10 cellular contexts compared by ENCODE assay signal in the genomic region with DNA sequence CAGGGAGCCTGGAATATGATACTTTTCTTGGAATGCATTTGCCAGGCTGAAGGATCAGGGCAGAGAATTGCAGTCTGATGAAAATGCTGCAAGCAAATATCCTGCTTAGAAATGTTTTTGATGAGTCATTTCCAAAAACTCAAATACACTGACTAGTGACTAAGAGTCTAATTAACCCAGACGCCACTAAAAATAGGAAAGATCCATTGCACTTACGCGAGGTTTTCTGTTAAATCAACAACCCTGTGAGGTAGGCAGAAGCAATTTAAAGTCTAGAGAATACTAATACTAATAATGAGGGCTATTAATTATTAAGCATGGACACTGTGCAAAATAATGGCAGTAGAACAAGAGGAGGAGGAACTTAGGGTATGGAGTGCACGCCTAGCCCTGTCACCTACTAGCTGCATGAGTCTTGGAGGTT.
DNase-seq lines count a peak whose midpoint lies in the region; ATAC-seq, FAIRE-seq and TF ChIP-seq lines count a peak whose summit lies in the region.
"Had no signal": no experiment of that assay in that cellular context is flagged by ENCODE, and none has a peak within 500 bp of the region (broad histone marks: within the 10 kb centered on the region; RNA-seq: fewer than 3 reads in every experiment).

No MANE protein-coding gene starts in this region.

- no peak for FAIRE-seq in bronchial epithelial cell (lab: Jason Lieb, UNC)

- H3K27me3 ChIP-seq in bronchial epithelial cell (ENCODE audit: control insufficient read depth, insufficient read depth, low read length) = no peaks in the 10 kb centered on the region

- H3K4me3 ChIP-seq in bronchial epithelial cell (ENCODE audit: low read depth, low read length) = no peak overlapping the region

- peak; percentile 25 for DNase-seq in DMS53 (lab: John Stamatoyannopoulos, UW)
- no peak for DNase-seq in DMS53 treated with DMSO at 0.1 percent for 48 hours (lab: John Stamatoyannopoulos, UW; ENCODE audit: unreplicated experiment)
- peak; percentile 81 for DNase-seq in bronchial epithelial cell (ENCODE audit: low read depth)
- DNase-seq in stromal cell of bone marrow (ENCODE audit: low read depth) = peak; percentile 82
- DNase-seq in KG1 (lab: John Stamatoyannopoulos, UW) = no peak
- DNase-seq in DMS153 (lab: John Stamatoyannopoulos, UW) = no peak
- no peak for DNase-seq in germinal center (ENCODE audit: low spot score)
- DNase-seq: effector CD8-positive, alpha-beta T cell; T1000 had no signal

- H3K36me3 ChIP-seq in bronchial epithelial cell (ENCODE audit: control insufficient read depth, insufficient read depth, low read length) = no peaks in the 10 kb centered on the region

- no peak for TF ChIP-seq CTCF in bronchial epithelial cell (IDR thresholded peaks at IDR 0.05; ENCODE audit: insufficient read depth, low read length, severe bottlenecking)

- ATAC-seq in HG03469 (IDR thresholded peaks at IDR 0.05; ENCODE audit: unreplicated experiment) = peak; percentile 87

Comparison
In these comparisons a context has a peak if more than half of its experiments do, and no peak if none do; other contexts are left out.
1. DNase-seq: peak in DMS53 (single experiment), bronchial epithelial cell (single experiment) and stromal cell of bone marrow (single experiment); none in DMS53 treated with DMSO at 0.1 percent for 48 hours (single experiment), KG1 (single experiment), DMS153 (single experiment) and germinal center (single experiment).